Comparison of ENCODE assay signal across 19 cellular contexts in the genomic region with DNA sequence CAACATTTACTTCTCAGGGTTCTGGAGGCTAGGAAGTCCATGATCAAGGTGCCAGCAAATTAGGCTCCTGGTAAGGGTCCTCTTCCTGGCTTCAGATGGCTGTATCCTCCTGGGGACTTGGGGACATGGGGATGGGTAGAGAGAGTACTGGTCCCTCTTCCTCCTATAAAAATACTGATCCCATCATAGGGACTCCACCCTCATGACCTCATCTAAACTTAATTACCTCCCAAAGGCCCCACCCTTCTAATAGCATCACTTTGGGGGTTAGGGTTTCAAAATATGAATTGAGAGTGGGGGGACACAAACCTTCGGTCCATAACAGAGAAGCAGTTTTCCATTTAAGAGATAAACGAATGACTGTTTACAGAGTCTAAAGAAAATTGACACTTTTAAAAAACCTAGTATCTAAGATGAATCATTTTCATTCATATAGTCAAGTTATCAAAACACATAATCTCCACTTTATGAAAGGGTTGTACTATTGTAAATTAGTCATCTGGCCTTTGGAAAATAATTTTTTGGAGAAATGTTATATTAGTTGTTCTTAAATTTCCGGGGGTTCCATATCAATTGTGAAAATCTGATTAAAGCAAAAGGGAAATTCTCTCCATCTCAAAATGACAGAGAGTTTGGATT.
DNase-seq lines count a peak whose midpoint lies in the region; ATAC-seq lines count a peak whose summit lies in the region.
"Had no signal": no experiment of that assay in that cellular context is flagged by ENCODE, and none has a peak within 500 bp of the region (broad histone marks: within the 10 kb centered on the region; RNA-seq: fewer than 3 reads in every experiment).

No MANE protein-coding gene starts in this region.

- H3K79me2 ChIP-seq in ACC112 (ENCODE audit: control insufficient read depth, insufficient read depth, low read length, unreplicated experiment) = peaks cover 76% of the 10 kb centered on the region

- peaks cover 62% of the 10 kb centered on the region for H3K4me1 Mint-ChIP-seq in T-helper 2 cell treated with Interferon-gamma antibody and Interleukin-4, amounts not matched to agents 5 μg/mL and 100 μg/mL, for 36 hours (ENCODE audit: low read depth)
- peaks cover 64 to 77% of the 10 kb centered on the region in 2 donors for H3K4me1 Mint-ChIP-seq in effector memory CD8-positive, alpha-beta T cell (ENCODE audit: low read depth in 2 of 2)

- no peaks in the 10 kb centered on the region for H3K27me3 ChIP-seq in ACC112 (ENCODE audit: insufficient read depth, low read length)
- H3K27me3 ChIP-seq: testis had no signal

- no peaks in the 10 kb centered on the region for H3K27me3 Mint-ChIP-seq in T-helper 2 cell treated with Interferon-gamma antibody and Interleukin-4, amounts not matched to agents 5 μg/mL and 100 μg/mL, for 36 hours (ENCODE audit: low read depth)
- H3K27me3 Mint-ChIP-seq in effector memory CD8-positive, alpha-beta T cell = no peaks in the 10 kb centered on the region
- H3K27me3 Mint-ChIP-seq: naive thymus-derived CD4-positive, alpha-beta T cell had no signal

- no peak overlapping the region for H3K4me3 Mint-ChIP-seq in T-helper 2 cell treated with Interferon-gamma antibody and Interleukin-4, amounts not matched to agents 5 μg/mL and 100 μg/mL, for 36 hours
- H3K4me3 Mint-ChIP-seq in effector memory CD8-positive, alpha-beta T cell = peak overlapping the region in 1 of 2 donors; percentile 39
- H3K4me3 Mint-ChIP-seq: endodermal cell had no signal

- peak overlapping the region; percentile 13; the same call in 1 of the 2 replicates for H3K4me3 ChIP-seq in ACC112 (ENCODE audit: low read depth, low read length)
- H3K4me3 ChIP-seq: PC-9, testis had no signal

- H3K36me3 Mint-ChIP-seq in T-helper 2 cell treated with Interferon-gamma antibody and Interleukin-4, amounts not matched to agents 5 μg/mL and 100 μg/mL, for 36 hours (ENCODE audit: low read depth) = peaks cover 12% of the 10 kb centered on the region
- H3K36me3 Mint-ChIP-seq in effector memory CD8-positive, alpha-beta T cell (ENCODE audit: insufficient read depth) = peaks cover 39% of the 10 kb centered on the region

- H3K4me1 ChIP-seq in ACC112 (ENCODE audit: control insufficient read depth, insufficient read depth, low read length, unreplicated experiment) = peaks cover 15% of the 10 kb centered on the region

- no peak for DNase-seq in T-helper 2 cell treated with Interferon-gamma antibody and Interleukin-4, amounts not matched to agents 5 μg/mL and 100 μg/mL, for 36 hours (ENCODE audit: low spot score)
- DNase-seq in T-helper 2 cell (no peak), NCI-H69 (lab: John Stamatoyannopoulos, UW) (peak; percentile 33), HK-2 (ENCODE audit: unreplicated experiment) (no peak), amygdala (lab: John Stamatoyannopoulos, UW) (no peak)
- no peak for DNase-seq in effector memory CD8-positive, alpha-beta T cell
- DNase-seq: activated effector memory CD4-positive, alpha-beta T cell treated with anti-CD3 and anti-CD28 coated beads, Interleukin-2, amount 50 U/mL, for 16 hours; endodermal cell; mesenchymal stem cell; naive thymus-derived CD4-positive, alpha-beta T cell; NCI-H2171; NCI-H774; PC-9; stimulated activated CD4-positive, alpha-beta T cell treated with anti-CD3 and anti-CD28 coated beads, Interleukin-15, amount 100 ng/mL, for 24 hours; testis; WERI-Rb-1 had no signal

- peak overlapping the region; percentile 0; the same call in 1 of the 2 replicates for H3K27ac ChIP-seq in ACC112 (ENCODE audit: low read depth, low read length)
- H3K27ac ChIP-seq: PC-9, WERI-Rb-1 had no signal

- no peak overlapping the region for H2AFZ ChIP-seq in ACC112 (ENCODE audit: low read length, unreplicated experiment)
- H2AFZ ChIP-seq: PC-9 had no signal

- 0 out of 2 replicates have a peak, but pooled peaks cover 3% of the 10 kb centered on the region for H3K36me3 ChIP-seq in ACC112 (ENCODE audit: insufficient read depth, low read length)
- H3K36me3 ChIP-seq: WERI-Rb-1 had no signal

- H3K9me3 Mint-ChIP-seq in T-helper 2 cell treated with Interferon-gamma antibody and Interleukin-4, amounts not matched to agents 5 μg/mL and 100 μg/mL, for 36 hours = no peaks in the 10 kb centered on the region
- no peaks in the 10 kb centered on the region for H3K9me3 Mint-ChIP-seq in effector memory CD8-positive, alpha-beta T cell
- H3K9me3 Mint-ChIP-seq: endodermal cell had no signal

- peak overlapping the region; percentile 11 for H3K27ac Mint-ChIP-seq in T-helper 2 cell treated with Interferon-gamma antibody and Interleukin-4, amounts not matched to agents 5 μg/mL and 100 μg/mL, for 36 hours
- peak overlapping the region; percentile 1 to 41 for H3K27ac Mint-ChIP-seq in effector memory CD8-positive, alpha-beta T cell
- H3K27ac Mint-ChIP-seq: endodermal cell had no signal

- no peak for ATAC-seq in effector memory CD8-positive, alpha-beta T cell (replicated peaks)
- no peak for ATAC-seq in GM19023 (IDR thresholded peaks at IDR 0.05; ENCODE audit: unreplicated experiment)
- ATAC-seq: naive thymus-derived CD4-positive, alpha-beta T cell; sciatic nerve had no signal
